ENCODE assay signal across 14 cellular contexts in the genomic region with DNA sequence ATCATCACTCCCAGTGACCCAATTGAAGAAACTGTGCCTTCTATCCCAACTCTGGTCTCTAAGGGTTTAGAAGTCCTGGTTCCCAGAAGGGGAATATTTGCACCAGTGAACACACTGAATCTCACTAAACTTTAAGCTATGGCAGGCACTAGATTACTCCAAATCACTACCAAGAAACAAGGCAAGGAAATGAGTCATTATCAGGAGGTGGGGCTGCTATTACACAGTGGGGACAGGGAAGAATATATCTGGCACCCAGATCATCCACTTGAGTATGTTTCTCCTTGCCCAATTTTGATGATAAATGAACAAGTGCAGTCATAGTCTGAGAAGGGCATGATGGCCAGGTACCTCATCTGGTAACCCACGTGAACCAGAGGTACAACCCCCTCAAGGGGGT. TPM values are rescaled to one million over a fixed set of nuclear protein-coding genes. Genes with fewer than 3 reads are reported as not detected.
A peak's percentile ranks its signal among the peaks of the same experiment; 100 is the strongest.
DNase-seq lines count a peak whose midpoint lies in the region; ATAC-seq and TF ChIP-seq lines count a peak whose summit lies in the region.
"Had no signal": no experiment of that assay in that cellular context is flagged by ENCODE, and none has a peak within 500 bp of the region (broad histone marks: within the 10 kb centered on the region; RNA-seq: fewer than 3 reads in every experiment).

No MANE protein-coding gene starts in this region.

- H4K20me1 ChIP-seq in GM23338 (replicated peaks; ENCODE audit: insufficient read depth) = no peaks in the 10 kb centered on the region

- no peak overlapping the region for H3K4me2 ChIP-seq in GM23338

- no peaks in the 10 kb centered on the region for H3K4me1 ChIP-seq in GM23338 (ENCODE audit: insufficient read depth)

- H3K27ac ChIP-seq in brain microvascular endothelial cell (no peak overlapping the region), GM23338 (ENCODE audit: low read depth) (no peak overlapping the region)
- H3K27ac ChIP-seq: skin epidermis had no signal

- no peak for TF ChIP-seq CTCF in brain microvascular endothelial cell (IDR thresholded peaks at IDR 0.05; ENCODE audit: low read depth, low read length, missing control alignments)
- no peak for TF ChIP-seq CTCF in GM23338 (conservative IDR thresholded peaks at IDR 0.05; ENCODE audit: low read depth in 2 of 2)

- in situ Hi-C loops in brain microvascular endothelial cell (cut with HindIII; ENCODE audit: low pct_ligation_motif_present, low sequenced_read_pairs) = no loop called here

- H3K79me2 ChIP-seq in GM23338 (replicated peaks; ENCODE audit: insufficient read depth) = no peaks in the 10 kb centered on the region

- no peak overlapping the region for H2AFZ ChIP-seq in GM23338

- peaks cover 15% of the 10 kb centered on the region for H3K36me3 ChIP-seq in brain microvascular endothelial cell (replicated peaks)
- H3K36me3 ChIP-seq in GM23338 (ENCODE audit: insufficient read depth) = peaks cover 16% of the 10 kb centered on the region

- no peaks in the 10 kb centered on the region for H3F3A ChIP-seq in GM23338 (replicated peaks; ENCODE audit: low read depth)

- peaks cover 17% of the 10 kb centered on the region for H3K36me3 Mint-ChIP-seq in GM23338 (ENCODE audit: low read depth)

- ATAC-seq in GM23338 = no peak

- H3K4me3 ChIP-seq in brain microvascular endothelial cell (ENCODE audit: low read depth, low read length) (no peak overlapping the region), GM23338 (no peak overlapping the region)
- H3K4me3 ChIP-seq: skin epidermis had no signal

- DNase-seq in EL (peak; percentile 46), LHCN-M2 (ENCODE audit: low read depth) (peak; percentile 20), brain microvascular endothelial cell (peak; percentile 32), kidney tubule cell (ENCODE audit: low spot score) (peak; percentile 56), NCI-H2196 treated with DMSO at 0.1 percent for 48 hours (lab: John Stamatoyannopoulos, UW; ENCODE audit: unreplicated experiment) (no peak), C1 segment of cervical spinal cord (lab: John Stamatoyannopoulos, UW) (no peak), GM23338 (ENCODE audit: low spot score) (no peak)
- DNase-seq: mesendoderm, NCI-H524 treated with DMSO at 0.1 percent for 48 hours, nucleus accumbens had no signal

- H3K9me3 Mint-ChIP-seq in GM23338 = no peaks in the 10 kb centered on the region
- H3K9me3 Mint-ChIP-seq: brain; T-helper 2 cell treated with Interferon-gamma antibody and Interleukin-4, amounts not matched to agents 5 μg/mL and 100 μg/mL, for 36 hours had no signal

- peaks cover 4% of the 10 kb centered on the region for H3K27me3 Mint-ChIP-seq in GM23338 (ENCODE audit: insufficient read depth, low read depth, poor library complexity)

- no peaks in the 10 kb centered on the region for H3K4me1 Mint-ChIP-seq in GM23338
- H3K4me1 Mint-ChIP-seq: brain had no signal

- no peaks in the 10 kb centered on the region for H3K27me3 ChIP-seq in brain microvascular endothelial cell (replicated peaks)
- no peaks in the 10 kb centered on the region for H3K27me3 ChIP-seq in GM23338 (ENCODE audit: insufficient read depth)

- no peaks in the 10 kb centered on the region for H3K9me2 ChIP-seq in GM23338 (ENCODE audit: insufficient read depth)

- H3K27ac Mint-ChIP-seq in GM23338 = no peak overlapping the region
- H3K27ac Mint-ChIP-seq: brain; T-helper 2 cell treated with Interferon-gamma antibody and Interleukin-4, amounts not matched to agents 5 μg/mL and 100 μg/mL, for 36 hours had no signal

- no peak overlapping the region for H3K4me3 Mint-ChIP-seq in GM23338
- H3K4me3 Mint-ChIP-seq: brain; T-helper 2 cell treated with Interferon-gamma antibody and Interleukin-4, amounts not matched to agents 5 μg/mL and 100 μg/mL, for 36 hours had no signal

TF ChIP-seq in GM23338, 12 proteins besides CTCF, POLR2A, EP300 and RAD21 (continues in another document):
- TF ChIP-seq ZNF331 (CRISPR knock-in tag; IDR thresholded peaks at IDR 0.05; ENCODE audit: low read depth) (no peak), CREB1 (CRISPR knock-in tag; IDR thresholded peaks at IDR 0.05; ENCODE audit: low read depth) (no peak), JUNB (IDR thresholded peaks at IDR 0.05; ENCODE audit: unreplicated experiment) (no peak), EZH2phosphoT487 (IDR thresholded peaks at IDR 0.05; ENCODE audit: unreplicated experiment) (no peak), STAT1 (IDR thresholded peaks at IDR 0.05; ENCODE audit: unreplicated experiment) (no peak), POLR2AphosphoS5 (IDR thresholded peaks at IDR 0.05; ENCODE audit: low read depth) (no peak)
- TF ChIP-seq, protein P1, sequence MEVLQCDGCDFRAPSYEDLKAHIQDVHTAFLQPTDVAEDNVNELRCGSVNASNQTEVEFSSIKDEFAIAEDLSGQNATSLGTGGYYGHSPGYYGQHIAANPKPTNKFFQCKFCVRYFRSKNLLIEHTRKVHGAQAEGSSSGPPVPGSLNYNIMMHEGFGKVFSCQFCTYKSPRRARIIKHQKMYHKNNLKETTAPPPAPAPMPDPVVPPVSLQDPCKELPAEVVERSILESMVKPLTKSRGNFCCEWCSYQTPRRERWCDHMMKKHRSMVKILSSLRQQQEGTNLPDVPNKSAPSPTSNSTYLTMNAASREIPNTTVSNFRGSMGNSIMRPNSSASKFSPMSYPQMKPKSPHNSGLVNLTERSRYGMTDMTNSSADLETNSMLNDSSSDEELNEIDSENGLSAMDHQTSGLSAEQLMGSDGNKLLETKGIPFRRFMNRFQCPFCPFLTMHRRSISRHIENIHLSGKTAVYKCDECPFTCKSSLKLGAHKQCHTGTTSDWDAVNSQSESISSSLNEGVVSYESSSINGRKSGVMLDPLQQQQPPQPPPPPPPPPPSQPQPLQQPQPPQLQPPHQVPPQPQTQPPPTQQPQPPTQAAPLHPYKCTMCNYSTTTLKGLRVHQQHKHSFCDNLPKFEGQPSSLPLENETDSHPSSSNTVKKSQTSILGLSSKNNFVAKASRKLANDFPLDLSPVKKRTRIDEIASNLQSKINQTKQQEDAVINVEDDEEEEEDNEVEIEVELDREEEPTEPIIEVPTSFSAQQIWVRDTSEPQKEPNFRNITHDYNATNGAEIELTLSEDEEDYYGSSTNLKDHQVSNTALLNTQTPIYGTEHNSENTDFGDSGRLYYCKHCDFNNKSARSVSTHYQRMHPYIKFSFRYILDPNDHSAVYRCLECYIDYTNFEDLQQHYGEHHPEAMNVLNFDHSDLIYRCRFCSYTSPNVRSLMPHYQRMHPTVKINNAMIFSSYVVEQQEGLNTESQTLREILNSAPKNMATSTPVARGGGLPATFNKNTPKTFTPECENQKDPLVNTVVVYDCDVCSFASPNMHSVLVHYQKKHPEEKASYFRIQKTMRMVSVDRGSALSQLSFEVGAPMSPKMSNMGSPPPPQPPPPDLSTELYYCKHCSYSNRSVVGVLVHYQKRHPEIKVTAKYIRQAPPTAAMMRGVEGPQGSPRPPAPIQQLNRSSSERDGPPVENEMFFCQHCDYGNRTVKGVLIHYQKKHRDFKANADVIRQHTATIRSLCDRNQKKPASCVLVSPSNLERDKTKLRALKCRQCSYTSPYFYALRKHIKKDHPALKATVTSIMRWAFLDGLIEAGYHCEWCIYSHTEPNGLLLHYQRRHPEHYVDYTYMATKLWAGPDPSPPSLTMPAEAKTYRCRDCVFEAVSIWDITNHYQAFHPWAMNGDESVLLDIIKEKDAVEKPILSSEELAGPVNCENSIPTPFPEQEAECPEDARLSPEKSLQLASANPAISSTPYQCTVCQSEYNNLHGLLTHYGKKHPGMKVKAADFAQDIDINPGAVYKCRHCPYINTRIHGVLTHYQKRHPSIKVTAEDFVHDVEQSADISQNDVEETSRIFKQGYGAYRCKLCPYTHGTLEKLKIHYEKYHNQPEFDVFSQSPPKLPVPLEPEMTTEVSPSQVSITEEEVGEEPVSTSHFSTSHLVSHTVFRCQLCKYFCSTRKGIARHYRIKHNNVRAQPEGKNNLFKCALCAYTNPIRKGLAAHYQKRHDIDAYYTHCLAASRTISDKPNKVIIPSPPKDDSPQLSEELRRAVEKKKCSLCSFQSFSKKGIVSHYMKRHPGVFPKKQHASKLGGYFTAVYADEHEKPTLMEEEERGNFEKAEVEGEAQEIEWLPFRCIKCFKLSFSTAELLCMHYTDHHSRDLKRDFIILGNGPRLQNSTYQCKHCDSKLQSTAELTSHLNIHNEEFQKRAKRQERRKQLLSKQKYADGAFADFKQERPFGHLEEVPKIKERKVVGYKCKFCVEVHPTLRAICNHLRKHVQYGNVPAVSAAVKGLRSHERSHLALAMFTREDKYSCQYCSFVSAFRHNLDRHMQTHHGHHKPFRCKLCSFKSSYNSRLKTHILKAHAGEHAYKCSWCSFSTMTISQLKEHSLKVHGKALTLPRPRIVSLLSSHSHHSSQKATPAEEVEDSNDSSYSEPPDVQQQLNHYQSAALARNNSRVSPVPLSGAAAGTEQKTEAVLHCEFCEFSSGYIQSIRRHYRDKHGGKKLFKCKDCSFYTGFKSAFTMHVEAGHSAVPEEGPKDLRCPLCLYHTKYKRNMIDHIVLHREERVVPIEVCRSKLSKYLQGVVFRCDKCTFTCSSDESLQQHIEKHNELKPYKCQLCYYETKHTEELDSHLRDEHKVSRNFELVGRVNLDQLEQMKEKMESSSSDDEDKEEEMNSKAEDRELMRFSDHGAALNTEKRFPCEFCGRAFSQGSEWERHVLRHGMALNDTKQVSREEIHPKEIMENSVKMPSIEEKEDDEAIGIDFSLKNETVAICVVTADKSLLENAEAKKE (CRISPR knock-in tag; IDR thresholded peaks at IDR 0.05) = no peak

RNA-seq across cellular contexts. Expression of a gene that starts 7.0 kb away (rescaled TPM):
- 83.4 and 117 TPM in 2 replicates for total RNA-seq in LHCN-M2 (2014; rRNA removed)
- 97.8 TPM for polyA plus RNA-seq in LHCN-M2 (2012)
- 88.5 and 89.0 TPM in 2 replicates for total RNA-seq in GM23338 (2014; rRNA removed; shearing (Covaris generic))
- polyA plus RNA-seq in GM23338 (2016; fragmentation: Nextera tagmentation; extraction: Ambion mirVana) = 126 TPM in 2 replicates

RNA-seq across cellular contexts. Expression of a gene that starts 34.0 kb away (rescaled TPM):
- total RNA-seq in LHCN-M2 (2014; rRNA removed) = 1.0 and 1.9 TPM in 2 replicates
- 1.5 TPM for polyA plus RNA-seq in LHCN-M2 (2012)
- total RNA-seq in GM23338 (2014; rRNA removed; shearing (Covaris generic)) = 19.6 and 25.6 TPM in 2 replicates
- 8.9 and 10.2 TPM in 2 replicates for polyA plus RNA-seq in GM23338 (2016; fragmentation: Nextera tagmentation; extraction: Ambion mirVana)

RNA-seq across cellular contexts. Expression of a gene that starts 35.0 kb away (rescaled TPM):
- not detected in 2 replicates for total RNA-seq in LHCN-M2 (2014; rRNA removed)
- polyA plus RNA-seq in LHCN-M2 (2012) = not detected
- not detected in 2 replicates for total RNA-seq in GM23338 (2014; rRNA removed; shearing (Covaris generic))
- polyA plus RNA-seq in GM23338 (2016; fragmentation: Nextera tagmentation; extraction: Ambion mirVana) = not detected in 2 replicates

RNA-seq across cellular contexts. Expression of a gene that starts 39.7 kb away (rescaled TPM):
- not detected in 2 replicates for total RNA-seq in LHCN-M2 (2014; rRNA removed)
- polyA plus RNA-seq in LHCN-M2 (2012) = not detected
- total RNA-seq in GM23338 (2014; rRNA removed; shearing (Covaris generic)) = 0.31 and 0.39 TPM in 2 replicates
- polyA plus RNA-seq in GM23338 (2016; fragmentation: Nextera tagmentation; extraction: Ambion mirVana) = 0.16 and 0.58 TPM in 2 replicates

RNA-seq across cellular contexts. Expression of a gene that starts 48.9 kb away (rescaled TPM):
- total RNA-seq in LHCN-M2 (2014; rRNA removed) = not detected in 2 replicates
- polyA plus RNA-seq in LHCN-M2 (2012) = not detected
- total RNA-seq in GM23338 (2014; rRNA removed; shearing (Covaris generic)) = not detected in 2 replicates
- not detected in 2 replicates for polyA plus RNA-seq in GM23338 (2016; fragmentation: Nextera tagmentation; extraction: Ambion mirVana)
- total RNA-seq: temporal lobe had no signal

Comparison
In these comparisons a context has a peak if more than half of its experiments do, and no peak if none do; other contexts are left out.
1. DNase-seq: peak in EL (single experiment), LHCN-M2 (single experiment), brain microvascular endothelial cell (single experiment) and kidney tubule cell (single experiment); none in NCI-H2196 treated with DMSO at 0.1 percent for 48 hours (single experiment), C1 segment of cervical spinal cord (0 of 14) and GM23338 (single experiment).